In genomic region chr1:147751346-147751745, GRCh38 we compare ENCODE assay signal across 21 cellular contexts. TPM values are rescaled to one million over a fixed set of nuclear protein-coding genes. Genes with fewer than 3 reads are reported as not detected.
"Had no signal": no experiment of that assay in that cellular context is flagged by ENCODE, and none has a peak within 500 bp of the region (broad histone marks: within the 10 kb centered on the region; RNA-seq: fewer than 3 reads in every experiment).

No MANE protein-coding gene starts in this region.

- H3K27me3 Mint-ChIP-seq: dendritic cell treated with granulocyte-macrophage colony-stimulating factor and Interleukin-4, amounts not matched to agents 40 ng/mL and 50 ng/mL, for 4 days had no signal

- ATAC-seq: effector memory CD8-positive, alpha-beta T cell; gastrocnemius medialis; heart right ventricle; left cardiac atrium; left lung; left ventricle myocardium superior; lower lobe of right lung; mucosa of descending colon had no signal

- H3K36me3 Mint-ChIP-seq: mesothelial cell of epicardium had no signal

- H3K27ac Mint-ChIP-seq: dendritic cell treated with granulocyte-macrophage colony-stimulating factor and Interleukin-4, amounts not matched to agents 40 ng/mL and 50 ng/mL, for 4 days; effector memory CD8-positive, alpha-beta T cell; endodermal cell; mesothelial cell of epicardium had no signal

- DNase-seq: colonic mucosa; cortex of kidney; effector CD8-positive, alpha-beta T cell; effector memory CD8-positive, alpha-beta T cell; endodermal cell; esophagus squamous epithelium; foreskin fibroblast; foreskin melanocyte; gastrocnemius medialis; glutamatergic neuron; heart right ventricle; hippocampal formation; left cardiac atrium; left lung; left ventricle myocardium superior; lower lobe of right lung; mesenchymal stem cell; mucosa of descending colon had no signal

- H3K9me3 Mint-ChIP-seq: dendritic cell treated with granulocyte-macrophage colony-stimulating factor and Interleukin-4, amounts not matched to agents 40 ng/mL and 50 ng/mL, for 4 days; effector memory CD8-positive, alpha-beta T cell; endodermal cell; mesothelial cell of epicardium had no signal

- H3K4me3 Mint-ChIP-seq: dendritic cell treated with granulocyte-macrophage colony-stimulating factor and Interleukin-4, amounts not matched to agents 40 ng/mL and 50 ng/mL, for 4 days; effector memory CD8-positive, alpha-beta T cell; endodermal cell; mesothelial cell of epicardium had no signal

RNA-seq across cellular contexts. Expression of gene GJA5, which starts 9.1 kb away (rescaled TPM):
- total RNA-seq: myocyte had no signal
